4 cellular contexts compared by ENCODE assay signal in the genomic region with DNA sequence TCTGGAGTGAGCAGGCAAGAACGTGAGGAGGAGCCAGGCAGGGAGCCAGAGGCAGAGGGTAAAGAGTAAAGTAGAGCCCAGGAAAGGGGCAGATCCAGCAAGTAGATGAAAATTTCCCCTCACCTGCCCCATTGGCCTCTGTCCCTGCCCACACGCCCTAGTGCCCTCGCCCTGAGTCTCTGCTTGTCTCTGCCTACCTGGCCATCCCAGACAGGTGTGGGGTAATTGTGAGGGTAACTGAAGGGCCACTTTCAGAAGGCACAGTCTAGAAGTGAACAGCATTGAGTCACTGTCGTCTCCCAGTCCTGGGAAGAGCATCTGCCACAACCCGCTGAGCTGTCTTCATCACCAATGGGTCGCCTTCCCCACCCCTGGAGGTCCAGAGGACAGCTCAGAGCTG.
DNase-seq lines count a peak whose midpoint lies in the region; FAIRE-seq and TF ChIP-seq lines count a peak whose summit lies in the region.
"Not testable (repeated sequence)": the region's sequence is repeated elsewhere in the genome, so short reads cannot be mapped to it uniquely, and the experiment has no call there.

No MANE protein-coding gene starts in this region.

- TF ChIP-seq CTCF in bronchial epithelial cell (IDR thresholded peaks at IDR 0.05; ENCODE audit: insufficient read depth, low read length, severe bottlenecking); coronary artery (IDR thresholded peaks at IDR 0.05); kidney (IDR thresholded peaks at IDR 0.05; ENCODE audit: borderline replicate concordance, extremely low read depth, insufficient read depth); spleen (IDR thresholded peaks at IDR 0.05 in 8 of 11, conservative IDR thresholded peaks at IDR 0.05 in 3 of 11): not testable (repeated sequence)

- DNase-seq in bronchial epithelial cell (ENCODE audit: low read depth): not testable (repeated sequence)
- DNase-seq in coronary artery (ENCODE audit: low spot score) (peak; percentile 65), kidney (peak; percentile 55), spleen (peak; percentile 48)

- H3K4me3 ChIP-seq in bronchial epithelial cell (ENCODE audit: low read depth, low read length); coronary artery; kidney (ENCODE audit: low read length in 2 of 2); spleen: not testable (repeated sequence)

- WGBS in spleen, 5 donors: 59 to 75% (median 67%) methylated on average over 3 to 6 of the region's 6 CpGs

- not testable (repeated sequence) for H3K9me3 ChIP-seq in kidney (ENCODE audit: control insufficient read depth in 1 of 2, low read length in 2 of 2)
- H3K9me3 ChIP-seq in spleen: peaks cover 0 to 48% (median 27%) of the 10 kb centered on the region in 8 donors

- H3K4me1 ChIP-seq in kidney (ENCODE audit: control insufficient read depth in 1 of 2, insufficient read depth in 1 of 2, low read depth in 1 of 2, low read length in 2 of 2); spleen: not testable (repeated sequence)

- H3K27me3 ChIP-seq in bronchial epithelial cell (ENCODE audit: control insufficient read depth, insufficient read depth, low read length); spleen (replicated peaks in 1 of 7): not testable (repeated sequence)

- TF ChIP-seq POLR2A in spleen (IDR thresholded peaks at IDR 0.05): not testable (repeated sequence)

- not testable (repeated sequence) for H3K27ac ChIP-seq in coronary artery; kidney (ENCODE audit: low read depth in 2 of 2, low read length in 2 of 2); spleen

- intact Hi-C loops in kidney (cut with DNase I); spleen (cut with DNase I; ENCODE audit: low total_unique reads): not testable (repeated sequence)

- peak; percentile 95 for FAIRE-seq in bronchial epithelial cell (lab: Jason Lieb, UNC)
- FAIRE-seq in kidney (lab: Jason Lieb, UNC): not testable (repeated sequence)

- H3K9ac ChIP-seq in kidney (ENCODE audit: low read length in 2 of 2): not testable (repeated sequence)

- not testable (repeated sequence) for H3K36me3 ChIP-seq in bronchial epithelial cell (ENCODE audit: control insufficient read depth, insufficient read depth, low read length); kidney (ENCODE audit: control insufficient read depth in 1 of 2, insufficient read depth in 2 of 2, low read length in 2 of 2); spleen
